In genomic region chr16:53921042-53921441, GRCh38 we compare ENCODE assay signal across 22 cellular contexts.
"Had no signal": no experiment of that assay in that cellular context is flagged by ENCODE, and none has a peak within 500 bp of the region (broad histone marks: within the 10 kb centered on the region; RNA-seq: fewer than 3 reads in every experiment).

No MANE protein-coding gene starts in this region.

- H3K4me1 ChIP-seq: pancreas, suprapubic skin, transverse colon, upper lobe of right lung, uterus had no signal

- DNase-seq: dermis blood vessel endothelial cell; effector memory CD8-positive, alpha-beta T cell; mesenchymal stem cell; midbrain; naive thymus-derived CD4-positive, alpha-beta T cell; pancreas; stimulated activated CD4-positive, alpha-beta T cell treated with anti-CD3 and anti-CD28 coated beads, Interleukin-12 subunit alpha, Interleukin-12 subunit beta, amount 100 ng/mL, for 4 hours; stimulated activated CD4-positive, alpha-beta T cell treated with anti-CD3 and anti-CD28 coated beads, Interleukin-1b, Interleukin-23, amount 100 ng/mL, for 48 hours; stimulated activated CD4-positive, alpha-beta T cell treated with anti-CD3 and anti-CD28 coated beads, Interleukin-4, amount 100 ng/mL, for 1 hour; stimulated activated CD8-positive, alpha-beta memory T cell treated with anti-CD3 and anti-CD28 coated beads, Interleukin-4, amount 100 ng/mL, for 48 hours; stimulated activated naive CD4-positive, alpha-beta T cell; stimulated activated naive CD8-positive, alpha-beta T cell treated with anti-CD3 and anti-CD28 coated beads, Interleukin-15, amount 100 ng/mL, for 72 hours; transverse colon; upper lobe of right lung; uterus had no signal

- H3K9me3 ChIP-seq: neutrophil, pancreas, suprapubic skin, transverse colon, upper lobe of right lung, uterus had no signal

- ATAC-seq: effector memory CD8-positive, alpha-beta T cell; left lobe of liver; naive thymus-derived CD4-positive, alpha-beta T cell; pancreas; sciatic nerve; stimulated activated naive CD8-positive, alpha-beta T cell treated with anti-CD3 and anti-CD28 coated beads, Interleukin-15, amount 100 ng/mL, for 72 hours; upper lobe of right lung had no signal

- H3K4me3 ChIP-seq: coronary artery, pancreas, smooth muscle cell, suprapubic skin, transverse colon, upper lobe of right lung, uterus had no signal

- H3K9me3 Mint-ChIP-seq: effector memory CD8-positive, alpha-beta T cell; naive thymus-derived CD4-positive, alpha-beta T cell; nephron; stimulated activated naive CD8-positive, alpha-beta T cell treated with anti-CD3 and anti-CD28 coated beads, Interleukin-15, amount 100 ng/mL, for 72 hours had no signal

- H3K27ac ChIP-seq: coronary artery, neutrophil, pancreas, suprapubic skin, transverse colon, upper lobe of right lung, uterus had no signal

- H3K27me3 Mint-ChIP-seq: effector memory CD8-positive, alpha-beta T cell; naive thymus-derived CD4-positive, alpha-beta T cell; stimulated activated naive CD8-positive, alpha-beta T cell treated with anti-CD3 and anti-CD28 coated beads, Interleukin-15, amount 100 ng/mL, for 72 hours had no signal

- H3K27ac Mint-ChIP-seq: effector memory CD8-positive, alpha-beta T cell; nephron; stimulated activated naive CD8-positive, alpha-beta T cell treated with anti-CD3 and anti-CD28 coated beads, Interleukin-15, amount 100 ng/mL, for 72 hours had no signal

- H3K36me3 ChIP-seq: neutrophil, pancreas, suprapubic skin, transverse colon, upper lobe of right lung, uterus had no signal

- H3K4me3 Mint-ChIP-seq: effector memory CD8-positive, alpha-beta T cell; naive thymus-derived CD4-positive, alpha-beta T cell; nephron; stimulated activated naive CD8-positive, alpha-beta T cell treated with anti-CD3 and anti-CD28 coated beads, Interleukin-15, amount 100 ng/mL, for 72 hours had no signal
